Comparison of ENCODE assay signal across 17 cellular contexts in the genomic region with DNA sequence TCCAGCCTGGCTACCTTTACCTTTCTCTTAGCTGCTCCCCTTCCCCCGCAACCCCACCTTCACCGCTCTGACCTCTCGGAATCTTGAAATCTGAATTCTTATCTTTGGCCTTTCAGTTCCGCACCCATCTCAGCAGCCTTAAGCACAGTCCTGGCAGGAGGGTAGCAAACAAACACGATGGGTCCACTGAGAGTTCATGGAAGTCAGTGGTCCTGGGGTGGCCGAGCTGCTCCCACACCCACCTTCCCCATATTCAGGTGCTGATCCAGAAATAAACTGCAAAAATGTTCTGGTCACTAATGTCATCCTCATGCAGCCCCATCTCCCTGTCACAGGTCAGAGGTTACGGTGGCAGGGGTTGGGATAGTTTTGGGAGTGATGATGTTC. TPM values are rescaled to one million over a fixed set of nuclear protein-coding genes. Genes with fewer than 3 reads are reported as not detected.
DNase-seq lines count a peak whose midpoint lies in the region; ATAC-seq, FAIRE-seq and TF ChIP-seq lines count a peak whose summit lies in the region.
"Had no signal": no experiment of that assay in that cellular context is flagged by ENCODE, and none has a peak within 500 bp of the region (broad histone marks: within the 10 kb centered on the region; RNA-seq: fewer than 3 reads in every experiment).

No MANE protein-coding gene starts in this region.

- intact Hi-C loops in activated T-helper 1 cell treated with anti-CD3 and anti-CD28 coated beads, Interleukin-12 subunit alpha, Interleukin-12 subunit beta, Interleukin-2, Interleukin-4 antibody, amounts not matched to agents 30 ng/mL and 10 ng/mL and 1 ng/mL, durations not matched to agents 14 hours and 24 hours and 36 hours (cut with micrococcal nuclease): loop anchor here (1.0 kb wide), 2 partner anchors 461 to 476 kb away; no protein-coding TSS in a partner anchor
- intact Hi-C loops in spleen (cut with DNase I; ENCODE audit: low total_unique reads): no loop called here

- H3K4me1 ChIP-seq in spleen: peaks cover 0 to 10% (median 4%) of the 10 kb centered on the region in 6 donors

- FAIRE-seq in GM12892 (lab: Jason Lieb, UNC): no peak
- FAIRE-seq: A549 had no signal

- TF ChIP-seq POLR2A in spleen (IDR thresholded peaks at IDR 0.05) (no peak), GM12892 (IDR thresholded peaks at IDR 0.05; ENCODE audit: low read depth, low read length) (no peak)

- H3K36me3 ChIP-seq in spleen: no peaks in the 10 kb centered on the region

- no peaks in the 10 kb centered on the region for H3K9me3 Mint-ChIP-seq in activated naive CD4-positive, alpha-beta T cell treated with anti-CD3 and anti-CD28 coated beads, Interleukin-2, amount 10 ng/mL, durations not matched to agents 7 days and 5 days
- no peaks in the 10 kb centered on the region for H3K9me3 Mint-ChIP-seq in activated T-helper 1 cell treated with anti-CD3 and anti-CD28 coated beads, Interleukin-12 subunit alpha, Interleukin-12 subunit beta, Interleukin-2, Interleukin-4 antibody, amounts not matched to agents 30 ng/mL and 10 ng/mL and 1 ng/mL, durations not matched to agents 14 hours and 24 hours and 36 hours
- H3K9me3 Mint-ChIP-seq in glutamatergic neuron (ENCODE audit: unreplicated experiment): peaks cover 23% of the 10 kb centered on the region
- H3K9me3 Mint-ChIP-seq: CD4-positive, alpha-beta memory T cell; HFFc6 had no signal

- H3K36me3 Mint-ChIP-seq in activated naive CD4-positive, alpha-beta T cell treated with anti-CD3 and anti-CD28 coated beads, Interleukin-2, amount 10 ng/mL, durations not matched to agents 7 days and 5 days: no peaks in the 10 kb centered on the region
- H3K36me3 Mint-ChIP-seq in activated T-helper 1 cell treated with anti-CD3 and anti-CD28 coated beads, Interleukin-12 subunit alpha, Interleukin-12 subunit beta, Interleukin-2, Interleukin-4 antibody, amounts not matched to agents 30 ng/mL and 10 ng/mL and 1 ng/mL, durations not matched to agents 14 hours and 24 hours and 36 hours (ENCODE audit: low read depth): no peaks in the 10 kb centered on the region
- no peaks in the 10 kb centered on the region for H3K36me3 Mint-ChIP-seq in glutamatergic neuron (ENCODE audit: unreplicated experiment)
- H3K36me3 Mint-ChIP-seq: CD4-positive, alpha-beta memory T cell had no signal

- CTCF ChIA-PET in activated naive CD4-positive, alpha-beta T cell treated with anti-CD3 and anti-CD28 coated beads, Interleukin-2, amount 10 ng/mL, durations not matched to agents 7 days and 5 days (lab: Charles Lee): interaction anchor here (0.7 to 5.2 kb wide), 11 partner anchors 8 to 477 kb away, joined by 3 to 66 read pairs (median 4); no protein-coding TSS in a partner anchor

- peaks cover 5% of the 10 kb centered on the region for H3K4me1 Mint-ChIP-seq in activated naive CD4-positive, alpha-beta T cell treated with anti-CD3 and anti-CD28 coated beads, Interleukin-2, amount 10 ng/mL, durations not matched to agents 7 days and 5 days
- peaks cover 6% of the 10 kb centered on the region for H3K4me1 Mint-ChIP-seq in activated T-helper 1 cell treated with anti-CD3 and anti-CD28 coated beads, Interleukin-12 subunit alpha, Interleukin-12 subunit beta, Interleukin-2, Interleukin-4 antibody, amounts not matched to agents 30 ng/mL and 10 ng/mL and 1 ng/mL, durations not matched to agents 14 hours and 24 hours and 36 hours (ENCODE audit: low read depth)
- H3K4me1 Mint-ChIP-seq in glutamatergic neuron (ENCODE audit: low read depth, unreplicated experiment): peaks cover 40% of the 10 kb centered on the region

- ATAC-seq in GM21723 (IDR thresholded peaks at IDR 0.05; ENCODE audit: unreplicated experiment): no peak

- no peak overlapping the region for H3K4me3 Mint-ChIP-seq in activated naive CD4-positive, alpha-beta T cell treated with anti-CD3 and anti-CD28 coated beads, Interleukin-2, amount 10 ng/mL, durations not matched to agents 7 days and 5 days
- H3K4me3 Mint-ChIP-seq in activated T-helper 1 cell treated with anti-CD3 and anti-CD28 coated beads, Interleukin-12 subunit alpha, Interleukin-12 subunit beta, Interleukin-2, Interleukin-4 antibody, amounts not matched to agents 30 ng/mL and 10 ng/mL and 1 ng/mL, durations not matched to agents 14 hours and 24 hours and 36 hours: no peak overlapping the region
- H3K4me3 Mint-ChIP-seq in glutamatergic neuron (ENCODE audit: unreplicated experiment): no peak overlapping the region
- H3K4me3 Mint-ChIP-seq: CD4-positive, alpha-beta memory T cell; HFFc6 had no signal

- no peak for DNase-seq in activated naive CD4-positive, alpha-beta T cell treated with anti-CD3 and anti-CD28 coated beads, Interleukin-2, amount 10 ng/mL, durations not matched to agents 7 days and 5 days
- DNase-seq in activated naive CD4-positive, alpha-beta T cell treated with Interleukin-2 at 50 U/mL for 16 hours: no peak
- no peak for DNase-seq in activated T-helper 1 cell treated with anti-CD3 and anti-CD28 coated beads, Interleukin-12 subunit alpha, Interleukin-12 subunit beta, Interleukin-2, Interleukin-4 antibody, amounts not matched to agents 30 ng/mL and 10 ng/mL and 1 ng/mL, durations not matched to agents 14 hours and 24 hours and 36 hours (ENCODE audit: low spot score)
- no peak for DNase-seq in glutamatergic neuron
- peak; percentile 16 for DNase-seq in spleen
- DNase-seq in activated T-cell treated with anti-CD3 and anti-CD28 coated beads, Interleukin-2, amount 50 U/mL, for 1 hour: no peak
- no peak for DNase-seq in GM12892 (ENCODE audit: insufficient read length)
- DNase-seq: GF-D8 had no signal

- peaks cover 0 to 19% (median 0%) of the 10 kb centered on the region in 7 donors for H3K27me3 ChIP-seq in spleen (replicated peaks in 1 of 7)

- peaks cover 22% of the 10 kb centered on the region for H3K27me3 Mint-ChIP-seq in activated naive CD4-positive, alpha-beta T cell treated with anti-CD3 and anti-CD28 coated beads, Interleukin-2, amount 10 ng/mL, durations not matched to agents 7 days and 5 days
- H3K27me3 Mint-ChIP-seq in activated T-helper 1 cell treated with anti-CD3 and anti-CD28 coated beads, Interleukin-12 subunit alpha, Interleukin-12 subunit beta, Interleukin-2, Interleukin-4 antibody, amounts not matched to agents 30 ng/mL and 10 ng/mL and 1 ng/mL, durations not matched to agents 14 hours and 24 hours and 36 hours (ENCODE audit: insufficient read depth): peaks cover 4% of the 10 kb centered on the region
- H3K27me3 Mint-ChIP-seq in glutamatergic neuron (ENCODE audit: unreplicated experiment): peaks cover 24% of the 10 kb centered on the region

- peak overlapping the region; percentile 52 for H3K27ac Mint-ChIP-seq in activated naive CD4-positive, alpha-beta T cell treated with anti-CD3 and anti-CD28 coated beads, Interleukin-2, amount 10 ng/mL, durations not matched to agents 7 days and 5 days
- H3K27ac Mint-ChIP-seq in activated T-helper 1 cell treated with anti-CD3 and anti-CD28 coated beads, Interleukin-12 subunit alpha, Interleukin-12 subunit beta, Interleukin-2, Interleukin-4 antibody, amounts not matched to agents 30 ng/mL and 10 ng/mL and 1 ng/mL, durations not matched to agents 14 hours and 24 hours and 36 hours: peak overlapping the region; percentile 47
- H3K27ac Mint-ChIP-seq in glutamatergic neuron (ENCODE audit: unreplicated experiment): peak overlapping the region; percentile 99
- H3K27ac Mint-ChIP-seq: CD4-positive, alpha-beta memory T cell had no signal

- TF ChIP-seq CTCF in glutamatergic neuron (IDR thresholded peaks at IDR 0.05; ENCODE audit: partially characterized antibody, unreplicated experiment) (no peak), spleen (IDR thresholded peaks at IDR 0.05 in 8 of 11, conservative IDR thresholded peaks at IDR 0.05 in 3 of 11) (no peak)

- no peak overlapping the region for H3K27ac ChIP-seq in spleen
- H3K27ac ChIP-seq: 22Rv1, A549, C4-2B, GM23248, HL-60 had no signal

- no peaks in the 10 kb centered on the region for H3K9me3 ChIP-seq in spleen
- H3K9me3 ChIP-seq: A549 had no signal

- no peak overlapping the region for H3K4me3 ChIP-seq in spleen
- H3K4me3 ChIP-seq: A549, GM12878, GM23248 had no signal

- 75 to 83% (median 77%) methylated on average over 7 of the region's 7 CpGs for WGBS in spleen, 5 donors

RNA-seq across cellular contexts. Expression of a gene that starts 59.6 kb away (rescaled TPM):
- 1.8 and 2.2 TPM in 2 replicates for total RNA-seq in activated T-helper 1 cell treated with anti-CD3 and anti-CD28 coated beads, Interleukin-12 subunit alpha, Interleukin-12 subunit beta, Interleukin-2, Interleukin-4 antibody, amounts not matched to agents 30 ng/mL and 10 ng/mL and 1 ng/mL, durations not matched to agents 14 hours and 24 hours and 36 hours
- total RNA-seq in glutamatergic neuron (ENCODE audit: unreplicated experiment) (7.6 TPM), spleen (10 to 100 TPM; 10.7 to 27.2 (median 13.0) TPM)
- polyA plus RNA-seq in spleen: 1 to 10 TPM; 2.7 to 8.0 (median 5.7) TPM
- 0.51 TPM for polyA plus RNA-seq in GM12892 (2012; ENCODE audit: missing spikeins)

Comparison
In these comparisons a context has a peak if more than half of its experiments do, and no peak if none do; other contexts are left out.
1. H3K27ac Mint-ChIP-seq: peak in every context shown above with its lines; median percentile 99 in glutamatergic neuron; 52 in activated naive CD4-positive, alpha-beta T cell treated with anti-CD3 and anti-CD28 coated beads, Interleukin-2, amount 10 ng/mL, durations not matched to agents 7 days and 5 days; 47 in activated T-helper 1 cell treated with anti-CD3 and anti-CD28 coated beads, Interleukin-12 subunit alpha, Interleukin-12 subunit beta, Interleukin-2, Interleukin-4 antibody, amounts not matched to agents 30 ng/mL and 10 ng/mL and 1 ng/mL, durations not matched to agents 14 hours and 24 hours and 36 hours.